In genomic region chr9:37719526-37719925, GRCh38 we compare ENCODE assay signal across 23 cellular contexts.
"Had no signal": no experiment of that assay in that cellular context is flagged by ENCODE, and none has a peak within 500 bp of the region (broad histone marks: within the 10 kb centered on the region; RNA-seq: fewer than 3 reads in every experiment).

No MANE protein-coding gene starts in this region.

- H3K4me1 Mint-ChIP-seq: central memory CD8-positive, alpha-beta T cell; naive thymus-derived CD4-positive, alpha-beta T cell; stimulated activated naive CD8-positive, alpha-beta T cell treated with anti-CD3 and anti-CD28 coated beads, Interleukin-15, amount 100 ng/mL, for 72 hours had no signal

- H3K4me3 Mint-ChIP-seq: activated T-cell treated with anti-CD3 and anti-CD28 coated beads, Interleukin-2, amount 50 U/mL, for 72 hours; central memory CD8-positive, alpha-beta T cell; endodermal cell; naive thymus-derived CD4-positive, alpha-beta T cell; neural progenitor cell; stimulated activated naive CD8-positive, alpha-beta T cell treated with anti-CD3 and anti-CD28 coated beads, Interleukin-15, amount 100 ng/mL, for 72 hours had no signal

- H3K4me1 ChIP-seq: ascending aorta, colonic mucosa, foreskin keratinocyte, neural progenitor cell, suprapubic skin, vagina had no signal

- H3K4me3 ChIP-seq: ascending aorta, colonic mucosa, hepatocyte, neural progenitor cell, skin epidermis, suprapubic skin, vagina had no signal

- H3K9ac ChIP-seq: neural progenitor cell had no signal

- H3K9me3 Mint-ChIP-seq: activated T-cell treated with anti-CD3 and anti-CD28 coated beads, Interleukin-2, amount 50 U/mL, for 72 hours; central memory CD8-positive, alpha-beta T cell; endodermal cell; naive thymus-derived CD4-positive, alpha-beta T cell; neural progenitor cell; stimulated activated naive CD8-positive, alpha-beta T cell treated with anti-CD3 and anti-CD28 coated beads, Interleukin-15, amount 100 ng/mL, for 72 hours had no signal

- H3K9me3 ChIP-seq: ascending aorta, colonic mucosa, suprapubic skin, vagina had no signal

- ATAC-seq: activated T-cell treated with anti-CD3 and anti-CD28 coated beads, Interleukin-2, amount 50 U/mL, for 72 hours; foreskin keratinocyte; naive thymus-derived CD4-positive, alpha-beta T cell; right cardiac atrium; stimulated activated naive CD8-positive, alpha-beta T cell treated with anti-CD3 and anti-CD28 coated beads, Interleukin-15, amount 100 ng/mL, for 72 hours had no signal

- H3K27me3 ChIP-seq: ascending aorta, colonic mucosa, hepatocyte, neural progenitor cell, suprapubic skin, vagina had no signal

- DNase-seq: activated CD4-positive, alpha-beta T cell treated with anti-CD3 and anti-CD28 coated beads for 1 hour; activated CD4-positive, alpha-beta T cell treated with anti-CD3 and anti-CD28 coated beads, Interleukin-2, amount 50 U/mL, for 4 hours; activated effector memory CD4-positive, alpha-beta T cell treated with anti-CD3 and anti-CD28 coated beads, Interleukin-2, amount 50 U/mL, for 16 hours; activated naive CD4-positive, alpha-beta T cell treated with anti-CD3 and anti-CD28 coated beads, Interleukin-2, amount 50 U/mL, for 16 hours; activated T-cell treated with anti-CD3 and anti-CD28 coated beads, Interleukin-2, amount 50 U/mL, for 72 hours; colonic mucosa; endodermal cell; foreskin keratinocyte; mesendoderm; naive thymus-derived CD4-positive, alpha-beta T cell; right cardiac atrium; stimulated activated naive CD8-positive, alpha-beta T cell treated with anti-CD3 and anti-CD28 coated beads, Interleukin-15, amount 100 ng/mL, for 72 hours; trophoblast cell; WERI-Rb-1 had no signal

- H3K79me2 ChIP-seq: hepatocyte had no signal

- H2AFZ ChIP-seq: hepatocyte, neural progenitor cell had no signal

- H3K36me3 Mint-ChIP-seq: naive thymus-derived CD4-positive, alpha-beta T cell; neural progenitor cell had no signal

- H3K27ac ChIP-seq: ascending aorta, colonic mucosa, epithelial cell of prostate, foreskin keratinocyte, hepatocyte, neural progenitor cell, skin epidermis, suprapubic skin, vagina, WERI-Rb-1 had no signal

- H3K27ac Mint-ChIP-seq: activated T-cell treated with anti-CD3 and anti-CD28 coated beads, Interleukin-2, amount 50 U/mL, for 72 hours; endodermal cell; neural progenitor cell; progenitor cell of endocrine pancreas; stimulated activated naive CD8-positive, alpha-beta T cell treated with anti-CD3 and anti-CD28 coated beads, Interleukin-15, amount 100 ng/mL, for 72 hours had no signal

- H3K4me2 ChIP-seq: hepatocyte, neural progenitor cell had no signal

- H3K36me3 ChIP-seq: ascending aorta, colonic mucosa, neural progenitor cell, suprapubic skin, vagina had no signal
